In the genomic region with DNA sequence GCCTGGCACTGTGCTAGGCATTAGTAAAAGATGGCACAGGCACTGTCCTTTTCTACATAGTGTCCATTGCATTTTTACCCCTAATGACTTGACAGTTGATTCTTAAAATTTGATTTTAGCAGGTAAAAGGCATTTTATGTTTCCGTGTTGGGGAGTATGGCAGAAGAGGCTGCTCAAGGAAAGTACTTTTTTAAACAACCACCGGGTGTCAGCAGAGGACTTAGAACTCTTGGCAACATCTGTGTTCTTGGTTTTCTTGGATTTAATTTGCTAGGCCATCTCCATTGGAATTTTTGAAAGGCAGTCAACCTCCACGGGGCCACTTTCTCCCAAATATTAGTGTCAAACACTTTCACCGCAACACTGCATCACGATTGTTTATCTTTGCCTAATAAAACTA, we compare ENCODE assay signal across 9 cellular contexts.
DNase-seq lines count a peak whose midpoint lies in the region; ATAC-seq, FAIRE-seq and TF ChIP-seq lines count a peak whose summit lies in the region.
"Had no signal": no experiment of that assay in that cellular context is flagged by ENCODE, and none has a peak within 500 bp of the region (broad histone marks: within the 10 kb centered on the region; RNA-seq: fewer than 3 reads in every experiment).

No MANE protein-coding gene starts in this region.

- TF ChIP-seq RAD21 in H1 (IDR thresholded peaks at IDR 0.05 in 1 of 2, conservative IDR thresholded peaks at IDR 0.05 in 1 of 2; ENCODE audit: low read depth in 2 of 2, low read length in 2 of 2), result peak; percentile 66 to 71

- H2BK15ac ChIP-seq in H1 (ENCODE audit: low read length), result no peak overlapping the region

- H3K4me2 ChIP-seq in H1 (ENCODE audit: insufficient read depth in 1 of 2, low read depth in 2 of 2, low read length in 2 of 2), result no peak overlapping the region

- no peak overlapping the region for H4K5ac ChIP-seq in H1 (ENCODE audit: insufficient read length, low read depth, low read length)

- H3K36me3 ChIP-seq in H1 (ENCODE audit: control insufficient read depth in 2 of 4, insufficient read depth in 4 of 4, low read length in 3 of 4), result no peaks in the 10 kb centered on the region

- no peaks in the 10 kb centered on the region for H3K79me2 ChIP-seq in H1 (ENCODE audit: control insufficient read depth in 1 of 2, insufficient read depth in 2 of 2, low read length in 2 of 2)

- H4K20me1 ChIP-seq in H1 (replicated peaks in 1 of 2; ENCODE audit: control insufficient read depth in 1 of 2, insufficient read depth in 2 of 2, low read length in 2 of 2), result no peaks in the 10 kb centered on the region

- TF ChIP-seq CTCF in GM13976 (IDR thresholded peaks at IDR 0.05; ENCODE audit: borderline replicate concordance, control extremely low read depth, extremely low read depth, insufficient read depth, missing control alignments), result no peak
- peak in 2 of 3 experiments; percentile 29 to 34; a peak in 2 of 4 replicates for TF ChIP-seq CTCF in H1 (IDR thresholded peaks at IDR 0.05; ENCODE audit: control extremely low read depth in 1 of 3, insufficient read depth in 1 of 3, low read depth in 1 of 3, low read length in 3 of 3)

- H3K27ac ChIP-seq in H1 (ENCODE audit: low read depth, low read length), result no peak overlapping the region
- H3K27ac ChIP-seq: epithelial cell of prostate had no signal

- no peak overlapping the region for H3K14ac ChIP-seq in H1 (ENCODE audit: insufficient read length)

- no peaks in the 10 kb centered on the region for H3K79me1 ChIP-seq in H1 (ENCODE audit: low read depth, low read length)

- H2AK5ac ChIP-seq in H1 (ENCODE audit: low read depth, low read length), result no peak overlapping the region

- no peak overlapping the region for H3K56ac ChIP-seq in H1 (replicated peaks; ENCODE audit: insufficient read length, low read depth, low read length)

- FAIRE-seq in H1 (lab: Jason Lieb, UNC), result peak; percentile 90

- H3K4me3 ChIP-seq in H1 (ENCODE audit: extremely low read depth in 1 of 4, insufficient read depth in 2 of 4, low read depth in 3 of 4, low read length in 4 of 4), result no peak overlapping the region

- H2BK20ac ChIP-seq in H1 (ENCODE audit: low read length), result no peak overlapping the region

- WGBS in H1 (ENCODE audit: extremely low coverage in 1 of 2, insufficient coverage in 1 of 2, insufficient read length in 1 of 2, insufficient replicate concordance in 2 of 2, low coverage in 1 of 2, low lambda C conversion rate in 2 of 2, missing lambda C conversion rate in 1 of 2), 2 experiments, result 50% methylated on average over 5 of the region's 5 CpGs; no CpG with 5 or more reads in 1 of the 2 experiments

- H2BK5ac ChIP-seq in H1 (ENCODE audit: low read depth, low read length), result no peak overlapping the region

- H3K27me3 ChIP-seq in H1 (replicated peaks in 1 of 4; ENCODE audit: control insufficient read depth in 3 of 4, extremely low read depth in 1 of 4, insufficient read depth in 3 of 4, low read length in 3 of 4), result no peaks in the 10 kb centered on the region

- no peak overlapping the region for H4K8ac ChIP-seq in H1 (ENCODE audit: extremely low read depth, insufficient read depth, low read length)

- no peak overlapping the region for H3K9ac ChIP-seq in H1 (replicated peaks in 1 of 4; ENCODE audit: extremely low read depth in 1 of 4, low read depth in 3 of 4, low read length in 3 of 4)

- H3K9me3 ChIP-seq in H1 (ENCODE audit: insufficient read depth in 2 of 2, low read depth in 1 of 2, low read length in 1 of 2), result no peaks in the 10 kb centered on the region

- in situ Hi-C loops in GM13976 (cut with MboI; ENCODE audit: low sequenced_read_pairs, unreplicated experiment), result no loop called here

- no peak for ATAC-seq in HG03025 (IDR thresholded peaks at IDR 0.05; ENCODE audit: low FRiP score, unreplicated experiment)

- H3K4ac ChIP-seq in H1 (replicated peaks; ENCODE audit: insufficient read length, low read depth, low read length), result no peak overlapping the region

- POLR2A ChIA-PET in H1 (lab: Charles Lee; ENCODE audit: partially characterized antibody), result no interaction called here

- DNase-seq in Ammon's horn (ENCODE audit: low spot score) (peak; percentile 24), GM13976 (ENCODE audit: low spot score) (peak; percentile 12), NCI-H526 treated with DMSO at 0.1 percent for 48 hours (lab: John Stamatoyannopoulos, UW) (peak; percentile 27), H1 (ENCODE audit: low read depth in 1 of 2, low spot score in 2 of 2) (no peak), pons (ENCODE audit: low spot score) (peak; percentile 70), ecto neural progenitor cell (ENCODE audit: low spot score) (no peak)
- DNase-seq in effector CD8-positive, alpha-beta T cell (lab: John Stamatoyannopoulos, UW), result no peak

- no peaks in the 10 kb centered on the region for H3K4me1 ChIP-seq in H1 (replicated peaks in 1 of 4; ENCODE audit: control insufficient read depth in 3 of 4, insufficient read depth in 4 of 4, low read length in 3 of 4)

- H4K91ac ChIP-seq in H1 (replicated peaks; ENCODE audit: insufficient read length, low read length), result no peak overlapping the region

- no peak overlapping the region for H2BK120ac ChIP-seq in H1 (replicated peaks; ENCODE audit: low read depth, low read length)

- no peak overlapping the region for H3K23ac ChIP-seq in H1 (ENCODE audit: insufficient read length)

- no peak overlapping the region for H3K18ac ChIP-seq in H1 (ENCODE audit: extremely low read depth, low read length)

- no peak for TF ChIP-seq EP300 in H1 (IDR thresholded peaks at IDR 0.05; ENCODE audit: borderline replicate concordance in 1 of 2, low read depth in 2 of 2, low read length in 2 of 2)

- H2AFZ ChIP-seq in H1 (ENCODE audit: low read length), result no peak overlapping the region

- H2BK12ac ChIP-seq in H1 (ENCODE audit: low read depth, low read length), result no peak overlapping the region

- no peak for TF ChIP-seq POLR2A in H1 (IDR thresholded peaks at IDR 0.05; ENCODE audit: control extremely low read depth in 1 of 2, low read depth in 2 of 2, low read length in 2 of 2)

- H3K23me2 ChIP-seq in H1 (ENCODE audit: low read depth, low read length), result no peaks in the 10 kb centered on the region

- CTCF ChIA-PET in H1 (lab: Charles Lee; ENCODE audit: partially characterized antibody), result interaction anchor here (0.6 to 2.0 kb wide), 11 partner anchors 9 to 488 kb away, joined by 3 to 5 read pairs (median 3); no protein-coding TSS in a partner anchor

TF ChIP-seq in H1, 55 proteins besides CTCF, POLR2A, EP300 and RAD21:
- TF ChIP-seq NANOG (IDR thresholded peaks at IDR 0.05; ENCODE audit: insufficient read depth, low read depth, low read length, poor library complexity, severe bottlenecking) (no peak), CTBP2 (IDR thresholded peaks at IDR 0.05; ENCODE audit: borderline replicate concordance, insufficient read depth, insufficient read length, low read length) (no peak), EZH2 (IDR thresholded peaks at IDR 0.05; ENCODE audit: low read depth, low read length, severe bottlenecking) (no peak), KDM1A (IDR thresholded peaks at IDR 0.05; ENCODE audit: borderline replicate concordance, low read length) (no peak), SAP30 (IDR thresholded peaks at IDR 0.05; ENCODE audit: insufficient read depth, insufficient replicate concordance, low read length) (no peak), RXRA (IDR thresholded peaks at IDR 0.05; ENCODE audit: insufficient read depth, low read depth, low read length) (no peak), SP2 (IDR thresholded peaks at IDR 0.05; ENCODE audit: low read length) (no peak)

Comparison
In these comparisons a context has a peak if more than half of its experiments do, and no peak if none do; other contexts are left out.
1. DNase-seq: peak in Ammon's horn (single experiment), GM13976 (single experiment), NCI-H526 treated with DMSO at 0.1 percent for 48 hours (single experiment) and pons (single experiment); none in H1 (0 of 2), effector CD8-positive, alpha-beta T cell (single experiment) and ecto neural progenitor cell (single experiment).